1 cellular context compared by ENCODE assay signal in genomic region chr2:62344472-62344871, GRCh38.
TF ChIP-seq lines count a peak whose summit lies in the region.

No MANE protein-coding gene starts in this region.

TF ChIP-seq in GM12878, 131 proteins besides CTCF, POLR2A, EP300 and RAD21 (continued from another document):
- TF ChIP-seq PRDM15 (CRISPR knock-in tag; IDR thresholded peaks at IDR 0.05) (no peak), NR2C2 (IDR thresholded peaks at IDR 0.05; ENCODE audit: borderline replicate concordance, control insufficient read depth, insufficient read length, low read depth) (no peak), KLF5 (IDR thresholded peaks at IDR 0.05; ENCODE audit: partially characterized antibody) (no peak), SMARCA5 (IDR thresholded peaks at IDR 0.05) (no peak), ELK1 (IDR thresholded peaks at IDR 0.05; ENCODE audit: low read depth, low read length) (no peak), PBX3 (IDR thresholded peaks at IDR 0.05; ENCODE audit: insufficient replicate concordance, low read depth, low read length) (no peak), NR2C1 (IDR thresholded peaks at IDR 0.05) (no peak), CREM (IDR thresholded peaks at IDR 0.05; ENCODE audit: low read depth) (peak; percentile 83), BCL3 (IDR thresholded peaks at IDR 0.05; ENCODE audit: borderline replicate concordance, insufficient read depth, low read depth, low read length, poor library complexity, severe bottlenecking) (peak; percentile 50), ETV6 (conservative IDR thresholded peaks at IDR 0.05 in 1 of 2, IDR thresholded peaks at IDR 0.05 in 1 of 2; ENCODE audit: borderline replicate concordance in 1 of 2, low read depth in 1 of 2) (peak in 1 of 2 experiments; percentile 22; a peak in 1 of 4 replicates), ZNF687 (IDR thresholded peaks at IDR 0.05) (0 out of 2 replicates have a peak, but pooled peaks have one; percentile 26), ASH2L (IDR thresholded peaks at IDR 0.05; ENCODE audit: borderline replicate concordance, low read depth) (no peak), BMI1 (IDR thresholded peaks at IDR 0.05; ENCODE audit: borderline replicate concordance) (0 out of 2 replicates have a peak, but pooled peaks have one; percentile 27), PAX8 (IDR thresholded peaks at IDR 0.05) (0 out of 2 replicates have a peak, but pooled peaks have one; percentile 34), EZH2 (IDR thresholded peaks at IDR 0.05; ENCODE audit: borderline replicate concordance, control insufficient read depth, low read depth, low read length) (no peak), CBX5 (IDR thresholded peaks at IDR 0.05; ENCODE audit: low read depth) (no peak), ESRRA (IDR thresholded peaks at IDR 0.05; ENCODE audit: low read length) (no peak), ZBTB40 (IDR thresholded peaks at IDR 0.05; ENCODE audit: borderline replicate concordance) (no peak), SPI1 (IDR thresholded peaks at IDR 0.05; ENCODE audit: borderline replicate concordance, insufficient read depth, low read depth, low read length) (no peak), TCF7 (IDR thresholded peaks at IDR 0.05; ENCODE audit: borderline replicate concordance) (no peak), CBFB (IDR thresholded peaks at IDR 0.05; ENCODE audit: low read depth) (peak; percentile 59; the same call in 1 of the 2 replicates), IKZF2 (IDR thresholded peaks at IDR 0.05) (peak; percentile 76; a peak in 3 of 4 replicates), ZBED1 (IDR thresholded peaks at IDR 0.05; ENCODE audit: borderline replicate concordance) (peak; percentile 78; the same call in 1 of the 2 replicates), BHLHE40 (IDR thresholded peaks at IDR 0.05; ENCODE audit: borderline replicate concordance in 1 of 2, low read depth in 2 of 2, low read length in 1 of 2) (peak in 1 of 2 experiments; percentile 48; a peak in 1 of 4 replicates), POU2F2 (IDR thresholded peaks at IDR 0.05; ENCODE audit: borderline replicate concordance, low read depth, low read length) (0 out of 3 replicates have a peak, but pooled peaks have one; percentile 16), SMAD5 (IDR thresholded peaks at IDR 0.05; ENCODE audit: low read depth) (no peak), NRF1 (conservative IDR thresholded peaks at IDR 0.05; ENCODE audit: low read depth, low read length) (no peak), REST (IDR thresholded peaks at IDR 0.05; ENCODE audit: low read depth, low read length) (no peak), BACH1 (IDR thresholded peaks at IDR 0.05; ENCODE audit: borderline replicate concordance) (no peak), STAT1 (conservative IDR thresholded peaks at IDR 0.05) (no peak)
